Comparison of ENCODE assay signal across 8 cellular contexts in genomic region chr3:67744699-67745098, GRCh38.
"Had no signal": no experiment of that assay in that cellular context is flagged by ENCODE, and none has a peak within 500 bp of the region (broad histone marks: within the 10 kb centered on the region; RNA-seq: fewer than 3 reads in every experiment).

No MANE protein-coding gene starts in this region.

- DNase-seq: GDM1, GF-D8 had no signal

- FAIRE-seq: G401.6, GM12878, GM12891, GM12892, GM18507, GM19239 had no signal

- H3K4me3 ChIP-seq: GM12878 had no signal

- ATAC-seq: GM12878 had no signal
